1 cellular context compared by ENCODE assay signal in the genomic region with DNA sequence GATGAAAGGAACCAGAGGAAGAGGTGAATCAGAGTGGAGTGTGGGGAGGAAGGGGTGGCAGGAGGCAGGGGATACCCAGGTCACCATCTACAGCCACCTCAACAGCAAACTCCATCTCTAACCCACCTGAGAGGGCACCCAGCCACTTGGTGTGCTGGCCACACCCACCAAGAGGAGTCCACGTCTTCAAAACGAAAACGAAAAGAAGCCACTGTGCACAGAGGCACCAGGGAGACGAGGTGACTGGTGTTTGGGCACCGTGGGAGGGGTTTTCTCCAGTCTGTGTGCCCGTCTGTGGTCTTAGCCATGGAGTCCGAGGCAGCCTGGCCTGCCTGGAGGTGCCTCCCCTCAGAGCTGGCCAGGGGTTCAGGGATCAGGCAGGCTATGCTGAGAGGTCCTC.
TF ChIP-seq lines count a peak whose summit lies in the region.

No MANE protein-coding gene starts in this region.

TF ChIP-seq in GM12878, 131 proteins besides CTCF, POLR2A, EP300 and RAD21:
- TF ChIP-seq MEF2B (IDR thresholded peaks at IDR 0.05; ENCODE audit: partially characterized antibody, poor library complexity, severe bottlenecking), result no peak
- TF ChIP-seq NR2C2 (IDR thresholded peaks at IDR 0.05; ENCODE audit: borderline replicate concordance, control insufficient read depth, insufficient read length, low read depth), result no peak
- TF ChIP-seq, protein P1, sequence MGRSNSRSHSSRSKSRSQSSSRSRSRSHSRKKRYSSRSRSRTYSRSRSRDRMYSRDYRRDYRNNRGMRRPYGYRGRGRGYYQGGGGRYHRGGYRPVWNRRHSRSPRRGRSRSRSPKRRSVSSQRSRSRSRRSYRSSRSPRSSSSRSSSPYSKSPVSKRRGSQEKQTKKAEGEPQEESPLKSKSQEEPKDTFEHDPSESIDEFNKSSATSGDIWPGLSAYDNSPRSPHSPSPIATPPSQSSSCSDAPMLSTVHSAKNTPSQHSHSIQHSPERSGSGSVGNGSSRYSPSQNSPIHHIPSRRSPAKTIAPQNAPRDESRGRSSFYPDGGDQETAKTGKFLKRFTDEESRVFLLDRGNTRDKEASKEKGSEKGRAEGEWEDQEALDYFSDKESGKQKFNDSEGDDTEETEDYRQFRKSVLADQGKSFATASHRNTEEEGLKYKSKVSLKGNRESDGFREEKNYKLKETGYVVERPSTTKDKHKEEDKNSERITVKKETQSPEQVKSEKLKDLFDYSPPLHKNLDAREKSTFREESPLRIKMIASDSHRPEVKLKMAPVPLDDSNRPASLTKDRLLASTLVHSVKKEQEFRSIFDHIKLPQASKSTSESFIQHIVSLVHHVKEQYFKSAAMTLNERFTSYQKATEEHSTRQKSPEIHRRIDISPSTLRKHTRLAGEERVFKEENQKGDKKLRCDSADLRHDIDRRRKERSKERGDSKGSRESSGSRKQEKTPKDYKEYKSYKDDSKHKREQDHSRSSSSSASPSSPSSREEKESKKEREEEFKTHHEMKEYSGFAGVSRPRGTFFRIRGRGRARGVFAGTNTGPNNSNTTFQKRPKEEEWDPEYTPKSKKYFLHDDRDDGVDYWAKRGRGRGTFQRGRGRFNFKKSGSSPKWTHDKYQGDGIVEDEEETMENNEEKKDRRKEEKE (IDR thresholded peaks at IDR 0.05), result no peak
- TF ChIP-seq, protein P2, sequence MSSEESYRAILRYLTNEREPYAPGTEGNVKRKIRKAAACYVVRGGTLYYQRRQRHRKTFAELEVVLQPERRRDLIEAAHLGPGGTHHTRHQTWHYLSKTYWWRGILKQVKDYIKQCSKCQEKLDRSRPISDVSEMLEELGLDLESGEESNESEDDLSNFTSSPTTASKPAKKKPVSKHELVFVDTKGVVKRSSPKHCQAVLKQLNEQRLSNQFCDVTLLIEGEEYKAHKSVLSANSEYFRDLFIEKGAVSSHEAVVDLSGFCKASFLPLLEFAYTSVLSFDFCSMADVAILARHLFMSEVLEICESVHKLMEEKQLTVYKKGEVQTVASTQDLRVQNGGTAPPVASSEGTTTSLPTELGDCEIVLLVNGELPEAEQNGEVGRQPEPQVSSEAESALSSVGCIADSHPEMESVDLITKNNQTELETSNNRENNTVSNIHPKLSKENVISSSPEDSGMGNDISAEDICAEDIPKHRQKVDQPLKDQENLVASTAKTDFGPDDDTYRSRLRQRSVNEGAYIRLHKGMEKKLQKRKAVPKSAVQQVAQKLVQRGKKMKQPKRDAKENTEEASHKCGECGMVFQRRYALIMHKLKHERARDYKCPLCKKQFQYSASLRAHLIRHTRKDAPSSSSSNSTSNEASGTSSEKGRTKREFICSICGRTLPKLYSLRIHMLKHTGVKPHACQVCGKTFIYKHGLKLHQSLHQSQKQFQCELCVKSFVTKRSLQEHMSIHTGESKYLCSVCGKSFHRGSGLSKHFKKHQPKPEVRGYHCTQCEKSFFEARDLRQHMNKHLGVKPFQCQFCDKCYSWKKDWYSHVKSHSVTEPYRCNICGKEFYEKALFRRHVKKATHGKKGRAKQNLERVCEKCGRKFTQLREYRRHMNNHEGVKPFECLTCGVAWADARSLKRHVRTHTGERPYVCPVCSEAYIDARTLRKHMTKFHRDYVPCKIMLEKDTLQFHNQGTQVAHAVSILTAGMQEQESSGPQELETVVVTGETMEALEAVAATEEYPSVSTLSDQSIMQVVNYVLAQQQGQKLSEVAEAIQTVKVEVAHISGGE (CRISPR knock-in tag; IDR thresholded peaks at IDR 0.05), result no peak
- TF ChIP-seq ESRRA (IDR thresholded peaks at IDR 0.05; ENCODE audit: low read length), result no peak
- TF ChIP-seq ZNF207 (IDR thresholded peaks at IDR 0.05; ENCODE audit: borderline replicate concordance), result no peak
- no peak for TF ChIP-seq STAT1 (conservative IDR thresholded peaks at IDR 0.05)
- no peak for TF ChIP-seq CHD4 (IDR thresholded peaks at IDR 0.05)
- TF ChIP-seq NFIC (IDR thresholded peaks at IDR 0.05; ENCODE audit: low read depth, low read length), result no peak
- TF ChIP-seq, protein P3, sequence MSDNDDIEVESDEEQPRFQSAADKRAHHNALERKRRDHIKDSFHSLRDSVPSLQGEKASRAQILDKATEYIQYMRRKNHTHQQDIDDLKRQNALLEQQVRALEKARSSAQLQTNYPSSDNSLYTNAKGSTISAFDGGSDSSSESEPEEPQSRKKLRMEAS (IDR thresholded peaks at IDR 0.05; ENCODE audit: low read depth, low read length), result no peak
